Comparison of ENCODE assay signal across 28 cellular contexts in genomic region chr2:103293266-103293583, GRCh38.
DNase-seq lines count a peak whose midpoint lies in the region; ATAC-seq and TF ChIP-seq lines count a peak whose summit lies in the region.
"Had no signal": no experiment of that assay in that cellular context is flagged by ENCODE, and none has a peak within 500 bp of the region (broad histone marks: within the 10 kb centered on the region; RNA-seq: fewer than 3 reads in every experiment).

No MANE protein-coding gene starts in this region.

- H3K27ac ChIP-seq in dorsolateral prefrontal cortex, result peak overlapping the region in 2 of 59 donors; percentile 13 to 22
- H3K27ac ChIP-seq: 22Rv1, cardiac muscle cell, coronary artery, gastrocnemius medialis, pancreas, RWPE1 had no signal

- H3K36me3 Mint-ChIP-seq in nephron progenitor cell (ENCODE audit: low read depth), result no peaks in the 10 kb centered on the region
- H3K36me3 Mint-ChIP-seq: activated naive CD4-positive, alpha-beta T cell treated with anti-CD3 and anti-CD28 coated beads, Interleukin-2, amount 10 ng/mL, durations not matched to agents 7 days and 5 days; naive B cell; stimulated activated memory B cell treated with anti-CD40 and anti-IgM and Interleukin-4, amounts not matched to agents 10 μg/mL and 1 μg/mL and 100 μg/mL, for 72 hours had no signal

- no peaks in the 10 kb centered on the region for H3K9me3 Mint-ChIP-seq in nephron progenitor cell
- H3K9me3 Mint-ChIP-seq: activated naive CD4-positive, alpha-beta T cell treated with anti-CD3 and anti-CD28 coated beads, Interleukin-2, amount 10 ng/mL, durations not matched to agents 7 days and 5 days; stimulated activated memory B cell treated with anti-CD40 and anti-IgM and Interleukin-4, amounts not matched to agents 10 μg/mL and 1 μg/mL and 100 μg/mL, for 72 hours; T-helper 1 cell treated with Interleukin-12 subunit alpha and Interleukin-12 subunit beta and Interleukin-4 antibody, amounts not matched to agents 30 μg/mL and 1 μg/mL, for 36 hours had no signal

- peaks cover 9% of the 10 kb centered on the region for H3K27me3 Mint-ChIP-seq in nephron progenitor cell (ENCODE audit: low read depth, poor library complexity)
- H3K27me3 Mint-ChIP-seq: activated CD4-positive, alpha-beta memory T cell treated with anti-CD3 and anti-CD28 coated beads, Interleukin-2, amount 10 ng/mL, durations not matched to agents 7 days and 5 days; stimulated activated memory B cell treated with anti-CD40 and anti-IgM and Interleukin-4, amounts not matched to agents 10 μg/mL and 1 μg/mL and 100 μg/mL, for 72 hours had no signal

- intact Hi-C loops in dorsolateral prefrontal cortex (cut with DNase I), result no loop called here

- TF ChIP-seq CTCF in dorsolateral prefrontal cortex (IDR thresholded peaks at IDR 0.05 in 54 of 56, conservative IDR thresholded peaks at IDR 0.05 in 2 of 56; ENCODE audit: low read depth in 1 of 56, partially characterized antibody in 56 of 56), result no peak
- TF ChIP-seq CTCF in nephron progenitor cell (IDR thresholded peaks at IDR 0.05), result no peak

- DNase-seq in DMS53 (lab: John Stamatoyannopoulos, UW), result peak; percentile 55
- DNase-seq in DMS53 treated with DMSO at 0.1 percent for 48 hours (lab: John Stamatoyannopoulos, UW; ENCODE audit: unreplicated experiment), result no peak
- no peak for DNase-seq in dorsolateral prefrontal cortex
- DNase-seq in nephron progenitor cell, result no peak
- DNase-seq in nucleus accumbens (lab: John Stamatoyannopoulos, UW), result no peak
- no peak for DNase-seq in NCI-H146 (lab: John Stamatoyannopoulos, UW)
- DNase-seq in GOT3 (lab: John Stamatoyannopoulos, UW), result no peak
- DNase-seq: activated CD4-positive, alpha-beta memory T cell treated with anti-CD3 and anti-CD28 coated beads, Interleukin-2, amount 10 ng/mL, durations not matched to agents 7 days and 5 days; activated CD4-positive, CD25-positive, alpha-beta regulatory T cell treated with anti-CD3 and anti-CD28 coated beads, Interleukin-2, amount 50 U/mL, for 72 hours; activated CD8-positive, alpha-beta memory T cell treated with anti-CD3 and anti-CD28 coated beads, Interleukin-2, amount 50 U/mL, for 48 hours; activated naive CD4-positive, alpha-beta T cell treated with anti-CD3 and anti-CD28 coated beads, Interleukin-2, amount 10 ng/mL, durations not matched to agents 7 days and 5 days; gastrocnemius medialis; hippocampal formation; naive B cell; NCI-H1105 treated with DMSO at 0.1 percent for 48 hours; NCI-H2029 treated with DMSO at 0.1 percent for 48 hours; NCI-H226; NCI-H748 treated with DMSO at 0.1 percent for 48 hours; pancreas; right cardiac atrium; stimulated activated CD4-positive, alpha-beta T cell treated with anti-CD3 and anti-CD28 coated beads, Interleukin-4, amount 100 ng/mL, for 4 hours had no signal

- H3K4me3 Mint-ChIP-seq in nephron progenitor cell, result peak overlapping the region; percentile 78
- H3K4me3 Mint-ChIP-seq: activated CD4-positive, alpha-beta memory T cell treated with anti-CD3 and anti-CD28 coated beads, Interleukin-2, amount 10 ng/mL, durations not matched to agents 7 days and 5 days; activated naive CD4-positive, alpha-beta T cell treated with anti-CD3 and anti-CD28 coated beads, Interleukin-2, amount 10 ng/mL, durations not matched to agents 7 days and 5 days; naive B cell; stimulated activated memory B cell treated with anti-CD40 and anti-IgM and Interleukin-4, amounts not matched to agents 10 μg/mL and 1 μg/mL and 100 μg/mL, for 72 hours; T-helper 1 cell treated with Interleukin-12 subunit alpha and Interleukin-12 subunit beta and Interleukin-4 antibody, amounts not matched to agents 30 μg/mL and 1 μg/mL, for 36 hours had no signal

- H3K27me3 ChIP-seq in dorsolateral prefrontal cortex, result peaks cover 0 to 10% (median 0%) of the 10 kb centered on the region in 45 donors
- H3K27me3 ChIP-seq: pancreas had no signal

- H3K27ac Mint-ChIP-seq in nephron progenitor cell, result peak overlapping the region; percentile 64
- H3K27ac Mint-ChIP-seq: activated CD4-positive, alpha-beta memory T cell treated with anti-CD3 and anti-CD28 coated beads, Interleukin-2, amount 10 ng/mL, durations not matched to agents 7 days and 5 days; activated naive CD4-positive, alpha-beta T cell treated with anti-CD3 and anti-CD28 coated beads, Interleukin-2, amount 10 ng/mL, durations not matched to agents 7 days and 5 days; stimulated activated memory B cell treated with anti-CD40 and anti-IgM and Interleukin-4, amounts not matched to agents 10 μg/mL and 1 μg/mL and 100 μg/mL, for 72 hours; T-helper 1 cell treated with Interleukin-12 subunit alpha and Interleukin-12 subunit beta and Interleukin-4 antibody, amounts not matched to agents 30 μg/mL and 1 μg/mL, for 36 hours had no signal

- ATAC-seq in HG03469 (IDR thresholded peaks at IDR 0.05; ENCODE audit: unreplicated experiment), result no peak
- ATAC-seq: gastrocnemius medialis; pancreas; right cardiac atrium; stimulated activated memory B cell treated with anti-CD40 and anti-IgM and Interleukin-4, amounts not matched to agents 10 μg/mL and 1 μg/mL and 100 μg/mL, for 72 hours had no signal

- H3K4me1 Mint-ChIP-seq in nephron progenitor cell, result peaks cover 65% of the 10 kb centered on the region
- H3K4me1 Mint-ChIP-seq: activated CD4-positive, alpha-beta memory T cell treated with anti-CD3 and anti-CD28 coated beads, Interleukin-2, amount 10 ng/mL, durations not matched to agents 7 days and 5 days; activated naive CD4-positive, alpha-beta T cell treated with anti-CD3 and anti-CD28 coated beads, Interleukin-2, amount 10 ng/mL, durations not matched to agents 7 days and 5 days; naive B cell; stimulated activated memory B cell treated with anti-CD40 and anti-IgM and Interleukin-4, amounts not matched to agents 10 μg/mL and 1 μg/mL and 100 μg/mL, for 72 hours had no signal

- peak overlapping the region in 53 of 59 donors; percentile 0 to 55 (median 33) for H3K4me3 ChIP-seq in dorsolateral prefrontal cortex
- H3K4me3 ChIP-seq: cardiac muscle cell, coronary artery, gastrocnemius medialis, pancreas had no signal
